9 cellular contexts compared by ENCODE assay signal in genomic region chr9:97779608-97780007, GRCh38.
"Had no signal": no experiment of that assay in that cellular context is flagged by ENCODE, and none has a peak within 500 bp of the region (broad histone marks: within the 10 kb centered on the region; RNA-seq: fewer than 3 reads in every experiment).

No MANE protein-coding gene starts in this region.

- ATAC-seq: GM23338, HepG2 had no signal

- H3K4me3 ChIP-seq: GM23338 had no signal

- FAIRE-seq: H1, H54, HepG2 had no signal

- H3K4me2 ChIP-seq: GM23338 had no signal

- DNase-seq: H9, HCEC 1CT, HFFc6, KG1 had no signal

- H3K27ac ChIP-seq: HL-60 had no signal
